ENCODE assay signal across 9 cellular contexts in the genomic region with DNA sequence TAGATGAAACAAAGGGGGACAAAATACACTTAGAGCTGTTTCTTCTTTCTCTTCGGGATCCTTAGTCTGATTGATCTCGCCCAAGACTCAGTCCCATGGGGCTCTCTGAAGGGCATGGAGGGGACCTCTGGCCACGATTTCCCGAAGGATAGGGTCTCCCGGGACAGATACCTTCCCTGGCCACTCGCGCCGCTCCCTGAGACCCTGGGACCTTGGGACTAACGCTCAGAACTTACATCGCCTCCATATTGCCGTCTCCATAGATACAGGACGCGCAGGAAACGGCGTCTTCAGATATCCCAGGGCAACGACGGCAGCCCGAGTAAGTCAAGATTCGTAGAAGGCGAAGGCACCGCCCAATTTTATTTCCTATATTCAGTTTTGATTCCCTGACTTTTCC. TPM values are rescaled to one million over a fixed set of nuclear protein-coding genes. Genes with fewer than 3 reads are reported as not detected.
A peak's percentile ranks its signal among the peaks of the same experiment; 100 is the strongest.
DNase-seq lines count a peak whose midpoint lies in the region; ATAC-seq lines count a peak whose summit lies in the region.
"Had no signal": no experiment of that assay in that cellular context is flagged by ENCODE, and none has a peak within 500 bp of the region (broad histone marks: within the 10 kb centered on the region; RNA-seq: fewer than 3 reads in every experiment).

A gene with protein sequence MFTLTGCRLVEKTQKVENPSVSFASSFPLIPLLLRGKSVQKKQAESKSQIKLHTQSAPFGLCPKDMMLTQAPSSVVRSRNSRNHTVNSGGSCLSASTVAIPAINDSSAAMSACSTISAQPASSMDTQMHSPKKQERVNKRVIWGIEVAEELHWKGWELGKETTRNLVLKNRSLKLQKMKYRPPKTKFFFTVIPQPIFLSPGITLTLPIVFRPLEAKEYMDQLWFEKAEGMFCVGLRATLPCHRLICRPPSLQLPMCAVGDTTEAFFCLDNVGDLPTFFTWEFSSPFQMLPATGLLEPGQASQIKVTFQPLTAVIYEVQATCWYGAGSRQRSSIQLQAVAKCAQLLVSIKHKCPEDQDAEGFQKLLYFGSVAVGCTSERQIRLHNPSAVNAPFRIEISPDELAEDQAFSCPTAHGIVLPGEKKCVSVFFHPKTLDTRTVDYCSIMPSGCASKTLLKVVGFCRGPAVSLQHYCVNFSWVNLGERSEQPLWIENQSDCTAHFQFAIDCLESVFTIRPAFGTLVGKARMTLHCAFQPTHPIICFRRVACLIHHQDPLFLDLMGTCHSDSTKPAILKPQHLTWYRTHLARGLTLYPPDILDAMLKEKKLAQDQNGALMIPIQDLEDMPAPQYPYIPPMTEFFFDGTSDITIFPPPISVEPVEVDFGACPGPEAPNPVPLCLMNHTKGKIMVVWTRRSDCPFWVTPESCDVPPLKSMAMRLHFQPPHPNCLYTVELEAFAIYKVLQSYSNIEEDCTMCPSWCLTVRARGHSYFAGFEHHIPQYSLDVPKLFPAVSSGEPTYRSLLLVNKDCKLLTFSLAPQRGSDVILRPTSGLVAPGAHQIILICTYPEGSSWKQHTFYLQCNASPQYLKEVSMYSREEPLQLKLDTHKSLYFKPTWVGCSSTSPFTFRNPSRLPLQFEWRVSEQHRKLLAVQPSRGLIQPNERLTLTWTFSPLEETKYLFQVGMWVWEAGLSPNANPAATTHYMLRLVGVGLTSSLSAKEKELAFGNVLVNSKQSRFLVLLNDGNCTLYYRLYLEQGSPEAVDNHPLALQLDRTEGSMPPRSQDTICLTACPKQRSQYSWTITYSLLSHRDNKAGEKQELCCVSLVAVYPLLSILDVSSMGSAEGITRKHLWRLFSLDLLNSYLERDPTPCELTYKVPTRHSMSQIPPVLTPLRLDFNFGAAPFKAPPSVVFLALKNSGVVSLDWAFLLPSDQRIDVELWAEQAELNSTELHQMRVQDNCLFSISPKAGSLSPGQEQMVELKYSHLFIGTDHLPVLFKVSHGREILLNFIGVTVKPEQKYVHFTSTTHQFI (N-terminal part only) (minus strand): TSS at position 265 of the 400 bp plus-strand sequence. CDS start 2,468 bp downstream, outside the sequence.

- no peak for ATAC-seq in activated CD8-positive, alpha-beta memory T cell treated with anti-CD3 and anti-CD28 coated beads, Interleukin-2, amount 10 ng/mL, durations not matched to agents 7 days and 5 days

- DNase-seq in activated CD8-positive, alpha-beta memory T cell treated with anti-CD3 and anti-CD28 coated beads, Interleukin-2, amount 50 U/mL, for 24 hours (ENCODE audit: extremely low read depth): peak; percentile 5
- DNase-seq in activated CD8-positive, alpha-beta memory T cell treated with anti-CD3 and anti-CD28 coated beads, Interleukin-2, amount 10 ng/mL, durations not matched to agents 7 days and 5 days: no peak
- DNase-seq in RPMI7951 (ENCODE audit: low read depth): peak; percentile 64
- peak; percentile 80 for DNase-seq in ecto neural progenitor cell (ENCODE audit: low spot score)
- DNase-seq in myocyte (ENCODE audit: low read depth): peak; percentile 54
- no peak for DNase-seq in Karpas-422
- DNase-seq in AML-193 (lab: John Stamatoyannopoulos, UW): no peak
- DNase-seq in NCI-H128 (lab: John Stamatoyannopoulos, UW; ENCODE audit: unreplicated experiment): no peak

- H3K27ac Mint-ChIP-seq in activated CD8-positive, alpha-beta memory T cell treated with anti-CD3 and anti-CD28 coated beads, Interleukin-2, amount 10 ng/mL, durations not matched to agents 7 days and 5 days: no peak within 1 kb of the TSS

- H2AFZ ChIP-seq in Karpas-422 (ENCODE audit: low read length): no peak within 1 kb of the TSS

- no peaks in the 10 kb centered on the region for H3K9me2 ChIP-seq in Karpas-422 (replicated peaks; ENCODE audit: insufficient read depth, low read length)

- H3K4me2 ChIP-seq in Karpas-422 (ENCODE audit: low read depth, low read length, poor library complexity, severe bottlenecking): no peak within 1 kb of the TSS

- H3K36me3 Mint-ChIP-seq in activated CD8-positive, alpha-beta memory T cell treated with anti-CD3 and anti-CD28 coated beads, Interleukin-2, amount 10 ng/mL, durations not matched to agents 7 days and 5 days: no peaks in the 10 kb centered on the region

- no peaks in the 10 kb centered on the region for H3K27me3 ChIP-seq in Karpas-422 (ENCODE audit: low read length)

- H3K4me3 Mint-ChIP-seq in activated CD8-positive, alpha-beta memory T cell treated with anti-CD3 and anti-CD28 coated beads, Interleukin-2, amount 10 ng/mL, durations not matched to agents 7 days and 5 days: no peak within 1 kb of the TSS

- H4K20me1 ChIP-seq in Karpas-422 (ENCODE audit: insufficient read depth, low read depth, low read length): no peaks in the 10 kb centered on the region

- H3K9ac ChIP-seq in Karpas-422 (ENCODE audit: low read length): no peak within 1 kb of the TSS

- H3K27ac ChIP-seq in Karpas-422 (ENCODE audit: low read length): no peak within 1 kb of the TSS

- H3K4me1 ChIP-seq in Karpas-422 (ENCODE audit: low read length): no peaks in the 10 kb centered on the region

- no peaks in the 10 kb centered on the region for H3K36me3 ChIP-seq in Karpas-422 (ENCODE audit: insufficient read depth, low read length)

- peaks cover 62% of the 10 kb centered on the region for H3K27me3 Mint-ChIP-seq in activated CD8-positive, alpha-beta memory T cell treated with anti-CD3 and anti-CD28 coated beads, Interleukin-2, amount 10 ng/mL, durations not matched to agents 7 days and 5 days

- H3K79me2 ChIP-seq in Karpas-422 (ENCODE audit: low read length): no peaks in the 10 kb centered on the region

- H3K9me3 Mint-ChIP-seq in activated CD8-positive, alpha-beta memory T cell treated with anti-CD3 and anti-CD28 coated beads, Interleukin-2, amount 10 ng/mL, durations not matched to agents 7 days and 5 days (ENCODE audit: low read depth): no peaks in the 10 kb centered on the region

- no peak within 1 kb of the TSS for H3K4me3 ChIP-seq in Karpas-422 (ENCODE audit: low read length)

- peaks cover 4% of the 10 kb centered on the region for H3K4me1 Mint-ChIP-seq in activated CD8-positive, alpha-beta memory T cell treated with anti-CD3 and anti-CD28 coated beads, Interleukin-2, amount 10 ng/mL, durations not matched to agents 7 days and 5 days

- no peaks in the 10 kb centered on the region for H3K9me3 ChIP-seq in Karpas-422 (ENCODE audit: low read length)

- CTCF ChIA-PET in activated CD8-positive, alpha-beta memory T cell treated with anti-CD3 and anti-CD28 coated beads, Interleukin-2, amount 10 ng/mL, durations not matched to agents 7 days and 5 days (lab: Charles Lee): interaction anchor here (1.2 to 5.7 kb wide), 6 partner anchors 10 to 254 kb away, joined by 3 to 34 read pairs (median 5); no protein-coding TSS in a partner anchor

RNA-seq across cellular contexts. Expression of the gene that starts here (rescaled TPM):
- total RNA-seq in activated CD8-positive, alpha-beta memory T cell treated with anti-CD3 and anti-CD28 coated beads, Interleukin-2, amount 10 ng/mL, durations not matched to agents 7 days and 5 days: not detected
- 0.10 and 0.12 TPM in 2 replicates for total RNA-seq in RPMI7951 (2014; rRNA removed; shearing (Covaris generic))
- total RNA-seq in myocyte: 0.05 TPM in 1 of 2 replicates, not detected in the other
- polyA plus RNA-seq in myocyte (2012): not detected
- 0.11 TPM in 1 of 2 replicates, not detected in the other for total RNA-seq in Karpas-422 (2014; rRNA removed; shearing (Covaris generic); ENCODE audit: low replicate concordance)
- total RNA-seq: activated CD8-positive, alpha-beta memory T cell treated with anti-CD3 and anti-CD28 coated beads for 36 hours had no signal

Comparison
In these comparisons a context has a peak if more than half of its experiments do, and no peak if none do; other contexts are left out.
1. DNase-seq: peak in activated CD8-positive, alpha-beta memory T cell treated with anti-CD3 and anti-CD28 coated beads, Interleukin-2, amount 50 U/mL, for 24 hours (single experiment) and ecto neural progenitor cell (single experiment); none in activated CD8-positive, alpha-beta memory T cell treated with anti-CD3 and anti-CD28 coated beads, Interleukin-2, amount 10 ng/mL, durations not matched to agents 7 days and 5 days (single experiment), Karpas-422 (single experiment), AML-193 (0 of 2) and NCI-H128 (single experiment).
2. Peak in DNase-seq in RPMI7951; RNA of the gene not detected or under 1 TPM.
3. Peak in DNase-seq in myocyte; RNA of the gene not detected or under 1 TPM.